In the genomic region with DNA sequence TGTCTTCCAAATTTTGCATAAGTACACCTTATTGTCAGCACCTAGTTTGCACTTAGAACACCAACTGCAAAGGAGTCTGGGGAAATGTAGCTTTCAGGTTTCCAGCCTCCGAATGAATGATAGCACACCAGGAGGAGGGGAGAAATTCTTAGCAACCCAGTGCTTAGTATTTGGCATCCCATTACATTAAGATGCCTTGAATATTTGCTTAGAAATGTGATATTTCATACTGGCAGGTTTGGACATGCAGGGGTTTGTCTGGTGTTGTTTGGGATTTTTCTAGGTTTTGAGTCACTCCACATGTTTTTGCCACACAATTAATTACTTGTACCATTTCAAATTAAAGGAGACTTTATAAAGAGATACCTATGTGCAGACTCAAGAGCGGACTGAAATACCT, we compare ENCODE assay signal across 30 cellular contexts.
DNase-seq lines count a peak whose midpoint lies in the region; ATAC-seq and TF ChIP-seq lines count a peak whose summit lies in the region.
"Had no signal": no experiment of that assay in that cellular context is flagged by ENCODE, and none has a peak within 500 bp of the region (broad histone marks: within the 10 kb centered on the region; RNA-seq: fewer than 3 reads in every experiment).

No MANE protein-coding gene starts in this region.

- peak; percentile 4 for DNase-seq in DMS53 (lab: John Stamatoyannopoulos, UW)
- no peak for DNase-seq in DMS53 treated with DMSO at 0.1 percent for 48 hours (lab: John Stamatoyannopoulos, UW; ENCODE audit: unreplicated experiment)
- peak; percentile 61 for DNase-seq in NCI-H69 (lab: John Stamatoyannopoulos, UW)
- peak; percentile 46 for DNase-seq in astrocyte of the hippocampus (ENCODE audit: low read depth, low spot score)
- no peak for DNase-seq in mesothelial cell of epicardium (ENCODE audit: low spot score in 2 of 2, unreplicated experiment in 2 of 2)
- no peak for DNase-seq in heart right ventricle
- no peak for DNase-seq in stimulated activated naive CD4-positive, alpha-beta T cell (lab: John Stamatoyannopoulos, UW)
- DNase-seq: activated CD4-positive, alpha-beta T cell treated with anti-CD3 and anti-CD28 coated beads, Interleukin-2, amount 10 ng/mL, durations not matched to agents 7 days and 5 days; activated gamma-delta T cell treated with Interleukin-2 at 50 U/mL for 16 hours; activated T-cell treated with anti-CD3 and anti-CD28 coated beads, Interleukin-2, amount 50 U/mL, for 48 hours; adrenal gland; DND-41; effector CD4-positive, alpha-beta T cell; GF-D8; left lung; mesenchymal stem cell; MV-4-11; NCI-H1436 treated with DMSO at 0.1 percent for 48 hours; NCI-H2081 treated with DMSO at 0.1 percent for 48 hours; NCI-H748 treated with DMSO at 0.1 percent for 48 hours; Peyer's patch; retina; small intestine; stimulated activated CD4-positive, alpha-beta T cell treated with anti-CD3 and anti-CD28 coated beads, Interleukin-1b, Interleukin-23, amount 100 ng/mL, for 48 hours; stimulated activated naive CD8-positive, alpha-beta T cell treated with anti-CD3 and anti-CD28 coated beads, Interleukin-15, amount 100 ng/mL, for 72 hours had no signal

- H3K9me3 Mint-ChIP-seq in mesothelial cell of epicardium = peaks cover 8% of the 10 kb centered on the region
- H3K9me3 Mint-ChIP-seq: WTC11 had no signal

- TF ChIP-seq CTCF in mesothelial cell of epicardium (IDR thresholded peaks at IDR 0.05; ENCODE audit: unreplicated experiment) (no peak), heart right ventricle (IDR thresholded peaks at IDR 0.05) (no peak)

- no peaks in the 10 kb centered on the region for H3K27me3 ChIP-seq in heart right ventricle
- H3K27me3 ChIP-seq: adrenal gland, left lung, Peyer's patch had no signal

- H3K36me3 Mint-ChIP-seq in mesothelial cell of epicardium = no peaks in the 10 kb centered on the region
- H3K36me3 Mint-ChIP-seq: WTC11 had no signal

- H3K4me3 Mint-ChIP-seq in mesothelial cell of epicardium = no peak overlapping the region
- H3K4me3 Mint-ChIP-seq: activated CD4-positive, alpha-beta T cell treated with anti-CD3 and anti-CD28 coated beads, Interleukin-2, amount 10 ng/mL, durations not matched to agents 7 days and 5 days; WTC11 had no signal

- no peak overlapping the region for H3K4me3 ChIP-seq in heart right ventricle
- H3K4me3 ChIP-seq: adrenal gland, left lung, Peyer's patch, thoracic aorta had no signal

- no peaks in the 10 kb centered on the region for H3K27me3 Mint-ChIP-seq in mesothelial cell of epicardium (ENCODE audit: low read depth)
- H3K27me3 Mint-ChIP-seq: activated CD4-positive, alpha-beta T cell treated with anti-CD3 and anti-CD28 coated beads, Interleukin-2, amount 10 ng/mL, durations not matched to agents 7 days and 5 days; stimulated activated naive CD8-positive, alpha-beta T cell treated with anti-CD3 and anti-CD28 coated beads, Interleukin-15, amount 100 ng/mL, for 72 hours had no signal

- H3K4me1 Mint-ChIP-seq in mesothelial cell of epicardium = peaks cover 24% of the 10 kb centered on the region

- 93 to 97% methylated on average over 2 of the region's 2 CpGs for WGBS in heart right ventricle, 2 donors

- H3K27ac Mint-ChIP-seq in mesothelial cell of epicardium = peak overlapping the region; percentile 82
- H3K27ac Mint-ChIP-seq: activated CD4-positive, alpha-beta T cell treated with anti-CD3 and anti-CD28 coated beads, Interleukin-2, amount 10 ng/mL, durations not matched to agents 7 days and 5 days; WTC11 had no signal

- H3K4me1 ChIP-seq in heart right ventricle = peaks cover 0 to 47% (median 11%) of the 10 kb centered on the region in 9 donors
- H3K4me1 ChIP-seq: parathyroid adenoma, Peyer's patch had no signal

- H3K27ac ChIP-seq in heart right ventricle = no peak overlapping the region
- H3K27ac ChIP-seq: 22Rv1, adrenal gland, left lung, parathyroid adenoma, Peyer's patch, thoracic aorta had no signal

- no peaks in the 10 kb centered on the region for H3K9me3 ChIP-seq in heart right ventricle
- H3K9me3 ChIP-seq: adrenal gland, left lung, Peyer's patch, thoracic aorta had no signal

- H3K36me3 ChIP-seq in heart right ventricle = no peaks in the 10 kb centered on the region
- H3K36me3 ChIP-seq: adrenal gland, left lung, Peyer's patch, thoracic aorta had no signal

- ATAC-seq in GM18502 (IDR thresholded peaks at IDR 0.05; ENCODE audit: poor library complexity, unreplicated experiment) = no peak
- ATAC-seq in heart right ventricle = no peak
- ATAC-seq: left lung, WTC11 had no signal

- intact Hi-C loops in heart right ventricle (cut with DNase I) = no loop called here

Comparison
In these comparisons a context has a peak if more than half of its experiments do, and no peak if none do; other contexts are left out.
1. DNase-seq: peak in DMS53 (single experiment), NCI-H69 (single experiment) and astrocyte of the hippocampus (single experiment); none in DMS53 treated with DMSO at 0.1 percent for 48 hours (single experiment), mesothelial cell of epicardium (0 of 2), heart right ventricle (0 of 2) and stimulated activated naive CD4-positive, alpha-beta T cell (0 of 6).